ENCODE assay signal across 8 cellular contexts in the genomic region with DNA sequence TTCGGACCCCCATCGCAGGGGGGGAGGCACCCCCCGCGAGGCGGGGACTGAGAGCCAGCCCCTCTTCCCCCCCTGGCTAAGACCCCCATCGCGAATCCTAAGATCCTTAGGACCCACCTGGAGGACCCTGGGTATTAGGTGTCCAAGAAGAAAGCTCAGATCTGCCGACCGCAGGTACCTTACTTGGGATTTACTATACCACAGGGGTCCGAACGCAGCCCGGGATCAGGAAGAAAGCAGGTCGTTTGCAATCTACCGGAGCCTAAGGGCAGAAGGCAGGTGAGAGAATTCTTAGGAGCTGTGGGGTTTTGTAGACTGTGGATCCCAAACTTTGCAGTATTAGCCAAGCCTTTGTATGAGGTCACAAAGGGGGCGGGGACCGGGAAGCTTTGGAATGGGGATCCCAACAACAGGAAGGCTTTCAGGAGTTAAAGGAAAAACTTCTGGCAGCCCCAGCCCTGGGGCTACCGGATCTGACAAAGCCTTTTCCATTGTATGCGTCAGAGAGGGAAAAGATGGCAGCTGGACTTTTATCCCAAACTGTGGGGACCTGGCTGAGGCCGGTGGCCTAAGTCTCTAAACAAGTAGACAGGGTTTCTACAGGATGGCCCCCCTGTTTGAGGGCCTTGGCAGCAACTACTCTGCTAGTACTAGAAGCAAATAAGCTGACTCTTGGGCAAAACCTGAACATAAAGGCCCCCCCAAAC. TPM values are rescaled to one million over a fixed set of nuclear protein-coding genes. Genes with fewer than 3 reads are reported as not detected.
DNase-seq lines count a peak whose midpoint lies in the region; ATAC-seq and TF ChIP-seq lines count a peak whose summit lies in the region.
"Not testable (repeated sequence)": the region's sequence is repeated elsewhere in the genome, so short reads cannot be mapped to it uniquely, and the experiment has no call there.

No MANE protein-coding gene starts in this region.

- POLR2A ChIA-PET in WTC11 (lab: Charles Lee), result not testable (repeated sequence)

- not testable (repeated sequence) for ATAC-seq in WTC11

- not testable (repeated sequence) for H4K5ac ChIP-seq in H9 (ENCODE audit: insufficient read length, low read depth, low read length)

- H3K79me2 ChIP-seq in H9 (ENCODE audit: insufficient read depth, low read length); trophoblast cell (ENCODE audit: control insufficient read depth, insufficient read depth, low read length, poor library complexity): not testable (repeated sequence)

- peaks cover 21% of the 10 kb centered on the region for H3K23me2 ChIP-seq in H9 (ENCODE audit: insufficient read length, low read depth, low read length, poor library complexity, severe bottlenecking)

- H3K36me3 ChIP-seq in iPS DF 6.9 (ENCODE audit: control insufficient read depth, insufficient read depth, low read length); iPS-20b (ENCODE audit: insufficient read depth, low read depth, low read length); trophoblast cell (ENCODE audit: control insufficient read depth in 1 of 2, insufficient read depth in 2 of 2, low read length in 2 of 2): not testable (repeated sequence)

- not testable (repeated sequence) for H3K9me3 ChIP-seq in H9 (ENCODE audit: control insufficient read depth, low read depth, low read length); iPS DF 6.9 (ENCODE audit: control insufficient read depth, insufficient read depth, low read length); iPS-20b (ENCODE audit: insufficient read depth, low read depth, low read length); trophoblast cell (ENCODE audit: insufficient read depth, low read depth, low read length)

- H2BK20ac ChIP-seq in H9 (ENCODE audit: low read depth, low read length, poor library complexity, severe bottlenecking), result not testable (repeated sequence)

- peak overlapping the region in 2 of 3 experiments; percentile 28 to 89; a peak in 2 of 7 replicates for H3K27ac Mint-ChIP-seq in H9
- H3K27ac Mint-ChIP-seq in WTC11, nephron: not testable (repeated sequence)

- H3K27me3 ChIP-seq in H9 (ENCODE audit: insufficient read depth, low read length) (peaks cover 24% of the 10 kb centered on the region), iPS DF 6.9 (ENCODE audit: control insufficient read depth, insufficient read depth, low read length) (peaks cover 12% of the 10 kb centered on the region; the same call in 1 of the 2 replicates), iPS-20b (ENCODE audit: insufficient read depth, low read length) (peaks cover 30% of the 10 kb centered on the region), trophoblast cell (ENCODE audit: insufficient read depth, low read length) (peaks cover 30% of the 10 kb centered on the region)

- not testable (repeated sequence) for H3K4ac ChIP-seq in H9 (ENCODE audit: low read depth, low read length); trophoblast cell (ENCODE audit: low read depth, low read length)

- not testable (repeated sequence) for H3K9ac ChIP-seq in H9 (ENCODE audit: extremely low read depth, insufficient read length, low read length); iPS-20b (ENCODE audit: low read depth, low read length); trophoblast cell (ENCODE audit: low read length)

- not testable (repeated sequence) for H3K14ac ChIP-seq in H9 (ENCODE audit: insufficient read depth, low read length); trophoblast cell (ENCODE audit: low read length)

- not testable (repeated sequence) for H2BK15ac ChIP-seq in H9 (ENCODE audit: low read depth, low read length)

- H2BK12ac ChIP-seq in H9 (ENCODE audit: insufficient read length, low read depth, low read length); trophoblast cell (ENCODE audit: low read length): not testable (repeated sequence)

- H2AK5ac ChIP-seq in H9 (ENCODE audit: insufficient read length, low read length); trophoblast cell (ENCODE audit: low read length): not testable (repeated sequence)

- H3K36me3 Mint-ChIP-seq in H9 (ENCODE audit: insufficient read depth in 1 of 3, low read depth in 3 of 3); WTC11; nephron (ENCODE audit: low read depth): not testable (repeated sequence)

- H4K12ac ChIP-seq in trophoblast cell (ENCODE audit: low read depth, low read length), result not testable (repeated sequence)

- not testable (repeated sequence) for H3K23ac ChIP-seq in H9 (ENCODE audit: insufficient read length, low read depth, low read length); trophoblast cell (ENCODE audit: low read length)

- H3K18ac ChIP-seq in H9 (ENCODE audit: insufficient read length, low read depth, low read length); trophoblast cell (ENCODE audit: low read length): not testable (repeated sequence)

- peaks cover 9 to 18% of the 10 kb centered on the region in 2 experiments for H3K4me1 Mint-ChIP-seq in H9
- H3K4me1 Mint-ChIP-seq in WTC11, result not testable (repeated sequence)
- H3K4me1 Mint-ChIP-seq in nephron, result peaks cover 26% of the 10 kb centered on the region

- not testable (repeated sequence) for H3K4me1 ChIP-seq in H9 (ENCODE audit: insufficient read depth, low read length); iPS DF 6.9 (ENCODE audit: control insufficient read depth, insufficient read depth, low read length); iPS-20b (ENCODE audit: insufficient read depth, low read length)
- H3K4me1 ChIP-seq in trophoblast cell (ENCODE audit: control insufficient read depth in 1 of 2, insufficient read depth in 2 of 2, low read length in 2 of 2), result peaks cover 7 to 16% of the 10 kb centered on the region in 2 experiments

- not testable (repeated sequence) for H3K27ac ChIP-seq in H9 (ENCODE audit: insufficient read length, low read depth, low read length); iPS DF 6.9 (ENCODE audit: low read length); iPS-20b (ENCODE audit: low read length); trophoblast cell (ENCODE audit: low read depth, low read length)

- not testable (repeated sequence) for H2BK120ac ChIP-seq in H9 (ENCODE audit: low read depth, low read length, poor library complexity, severe bottlenecking); trophoblast cell (ENCODE audit: insufficient read depth, low read length, poor library complexity)

- H4K20me1 ChIP-seq in H9 (ENCODE audit: control insufficient read depth, insufficient read depth, insufficient read length), result not testable (repeated sequence)

- H3K27me3 Mint-ChIP-seq in H9 (ENCODE audit: low read depth), result peaks cover 45% of the 10 kb centered on the region
- peaks cover 40% of the 10 kb centered on the region for H3K27me3 Mint-ChIP-seq in WTC11 (ENCODE audit: low read depth)
- H3K27me3 Mint-ChIP-seq in nephron (ENCODE audit: low read depth), result peaks cover 37% of the 10 kb centered on the region

- not testable (repeated sequence) for H2AFZ ChIP-seq in H9 (ENCODE audit: low read length); trophoblast cell (ENCODE audit: insufficient read depth, low read length, poor library complexity)

- not testable (repeated sequence) for H2BK5ac ChIP-seq in H9 (ENCODE audit: insufficient read length, low read length); trophoblast cell (ENCODE audit: low read depth, low read length, poor library complexity)

- not testable (repeated sequence) for TF ChIP-seq CTCF in H9 (conservative IDR thresholded peaks at IDR 0.05); WTC11 (IDR thresholded peaks at IDR 0.05); nephron (IDR thresholded peaks at IDR 0.05; ENCODE audit: unreplicated experiment in 3 of 3)

- not testable (repeated sequence) for H3K79me1 ChIP-seq in H9 (ENCODE audit: insufficient read depth, low read depth, low read length, poor library complexity, severe bottlenecking); trophoblast cell (ENCODE audit: low read length)

- H3K4me3 Mint-ChIP-seq in H9, result peak overlapping the region; percentile 15 to 79; a peak in 4 of 5 replicates
- peak overlapping the region; percentile 68 for H3K4me3 Mint-ChIP-seq in WTC11
- H3K4me3 Mint-ChIP-seq in nephron, result peak overlapping the region in 2 of 3 experiments; percentile 27 to 40

- H3K4me2 ChIP-seq in H9 (ENCODE audit: insufficient read depth, insufficient read length, low read length) (peak overlapping the region; percentile 46), trophoblast cell (ENCODE audit: low read length) (peak overlapping the region; percentile 47)

- CTCF ChIA-PET in WTC11 (lab: Charles Lee), result interaction anchor here (0.7 to 1.9 kb wide), 3 partner anchors 114 to 151 kb away, joined by 4 to 7 read pairs (median 6); no protein-coding TSS in a partner anchor

- not testable (repeated sequence) for H3K9me3 Mint-ChIP-seq in H9, WTC11, nephron

- H4K8ac ChIP-seq in H9 (replicated peaks; ENCODE audit: insufficient read length, low read depth, low read length); trophoblast cell (ENCODE audit: low read depth, low read length): not testable (repeated sequence)

- not testable (repeated sequence) for H3K56ac ChIP-seq in H9 (ENCODE audit: insufficient read length, low read depth, low read length)

- not testable (repeated sequence) for H4K91ac ChIP-seq in H9 (ENCODE audit: insufficient read length, low read depth, low read length); trophoblast cell (ENCODE audit: low read depth, low read length)

- H3K4me3 ChIP-seq in iPS DF 6.9 (ENCODE audit: low read length), result peak overlapping the region; percentile 30; the same call in 1 of the 2 replicates
- H3K4me3 ChIP-seq in iPS-20b (ENCODE audit: low read length), result peak overlapping the region; percentile 63
- not testable (repeated sequence) for H3K4me3 ChIP-seq in trophoblast cell (ENCODE audit: low read depth, low read length)

- WGBS in H9 (ENCODE audit: extremely low coverage, insufficient read length, low lambda C conversion rate), result no CpG with 5 or more reads among the region's 19 CpGs
- no CpG with 5 or more reads among the region's 19 CpGs for WGBS in iPS DF 6.9 (ENCODE audit: insufficient coverage, insufficient read length)
- WGBS in trophoblast cell (ENCODE audit: extremely low coverage, insufficient coverage, insufficient read length), result no CpG with 5 or more reads among the region's 19 CpGs

- peak; percentile 1 for DNase-seq in EH (ENCODE audit: low read depth)
- peak; percentile 69 for DNase-seq in H9
- DNase-seq in M059J (ENCODE audit: low read depth), result peak; percentile 23
- peak; percentile 50 for DNase-seq in WTC11 (ENCODE audit: low spot score)
- not testable (repeated sequence) for DNase-seq in iPS DF 6.9 (ENCODE audit: low read depth, low spot score); trophoblast cell

- H3T11ph ChIP-seq in H9 (ENCODE audit: low read length), result not testable (repeated sequence)

RNA-seq across cellular contexts. Expression of a gene that starts 47.5 kb away (rescaled TPM):
- total RNA-seq in H9 (2021) (175 and 183 TPM in 2 replicates), WTC11 (2021) (179 to 219 TPM (median 186 TPM) in 3 replicates)
- 17.2 and 21.2 TPM in 2 replicates for total RNA-seq in M059J (2014; rRNA removed; shearing (Covaris generic))
- 15.4 and 16.0 TPM in 2 replicates for polyA plus RNA-seq in trophoblast cell (2013)
